Comparison of ENCODE assay signal across 16 cellular contexts in genomic region chr5:39001683-39002082, GRCh38.
DNase-seq lines count a peak whose midpoint lies in the region; ATAC-seq and TF ChIP-seq lines count a peak whose summit lies in the region.
"Had no signal": no experiment of that assay in that cellular context is flagged by ENCODE, and none has a peak within 500 bp of the region (broad histone marks: within the 10 kb centered on the region; RNA-seq: fewer than 3 reads in every experiment).

No MANE protein-coding gene starts in this region.

- ATAC-seq in natural killer cell: no peak
- ATAC-seq in natural killer cell treated with Interleukin-12 subunit alpha and Interleukin-12 subunit beta and Interleukin-15 and Interleukin-18, amount 100 ng/mL, for 72 hours: no peak
- peak; percentile 37 for ATAC-seq in activated T-helper 17 cell treated with anti-CD3 and anti-CD28 coated beads, Interleukin-2, amount 50 U/mL, for 72 hours (replicated peaks)
- ATAC-seq in naive thymus-derived CD4-positive, alpha-beta T cell: no peak

- H3K27ac Mint-ChIP-seq in natural killer cell: peak overlapping the region; percentile 27 to 37
- H3K27ac Mint-ChIP-seq in natural killer cell treated with Interleukin-12 subunit alpha and Interleukin-12 subunit beta and Interleukin-15 and Interleukin-18, amount 100 ng/mL, for 72 hours: peak overlapping the region in 1 of 2 donors; percentile 5
- H3K27ac Mint-ChIP-seq in activated T-helper 17 cell treated with anti-CD3 and anti-CD28 coated beads, Interleukin-2, amount 50 U/mL, for 72 hours: peak overlapping the region; percentile 1
- peak overlapping the region in 6 of 9 donors; percentile 2 to 75 (median 41) for H3K27ac Mint-ChIP-seq in naive thymus-derived CD4-positive, alpha-beta T cell

- H3K36me3 ChIP-seq in naive thymus-derived CD4-positive, alpha-beta T cell (ENCODE audit: control insufficient read depth in 2 of 3, insufficient read depth in 3 of 3, low read length in 3 of 3): peaks cover 0 to 5% (median 0%) of the 10 kb centered on the region in 3 experiments
- H3K36me3 ChIP-seq in H7 (replicated peaks; ENCODE audit: control insufficient read depth, insufficient read depth, low read length): no peaks in the 10 kb centered on the region
- H3K36me3 ChIP-seq: Peyer's patch had no signal

- peaks cover 3 to 4% of the 10 kb centered on the region in 2 donors for H3K4me1 ChIP-seq in naive thymus-derived CD4-positive, alpha-beta T cell (ENCODE audit: control insufficient read depth in 2 of 2, insufficient read depth in 2 of 2, low read length in 2 of 2)
- H3K4me1 ChIP-seq: Peyer's patch had no signal

- no peak for TF ChIP-seq CTCF in natural killer cell (IDR thresholded peaks at IDR 0.05)

- no peaks in the 10 kb centered on the region for H3K9me3 ChIP-seq in naive thymus-derived CD4-positive, alpha-beta T cell (ENCODE audit: control insufficient read depth in 2 of 3, low read length in 3 of 3)
- H3K9me3 ChIP-seq: Peyer's patch had no signal

- no peak for DNase-seq in natural killer cell
- DNase-seq in natural killer cell treated with Interleukin-12 subunit alpha and Interleukin-12 subunit beta and Interleukin-15 and Interleukin-18, amount 100 ng/mL, for 72 hours (ENCODE audit: low spot score): no peak
- no peak for DNase-seq in naive thymus-derived CD4-positive, alpha-beta T cell
- no peak for DNase-seq in A172 (ENCODE audit: low spot score)
- DNase-seq in NCI-H748 treated with DMSO at 0.1 percent for 48 hours (lab: John Stamatoyannopoulos, UW): no peak
- DNase-seq in H7: no peak
- DNase-seq: KBM-7, MM.1S, NCI-H1048, NCI-H1417 treated with DMSO at 0.1 percent for 48 hours, NCI-H187, NCI-H510A treated with DMSO at 0.1 percent for 48 hours, NCI-H82, Peyer's patch, SJCRH30 had no signal

- POLR2A ChIA-PET in naive thymus-derived CD4-positive, alpha-beta T cell (lab: Charles Lee): interaction anchor here (0.7 kb wide), 1 partner anchor 258 kb away, joined by 4 read pairs; no protein-coding TSS in a partner anchor

- H3K4me3 Mint-ChIP-seq in natural killer cell: no peak overlapping the region
- no peak overlapping the region for H3K4me3 Mint-ChIP-seq in natural killer cell treated with Interleukin-12 subunit alpha and Interleukin-12 subunit beta and Interleukin-15 and Interleukin-18, amount 100 ng/mL, for 72 hours
- H3K4me3 Mint-ChIP-seq in activated T-helper 17 cell treated with anti-CD3 and anti-CD28 coated beads, Interleukin-2, amount 50 U/mL, for 72 hours: no peak overlapping the region
- H3K4me3 Mint-ChIP-seq in naive thymus-derived CD4-positive, alpha-beta T cell: no peak overlapping the region

- H3K9me3 Mint-ChIP-seq in natural killer cell: no peaks in the 10 kb centered on the region
- no peaks in the 10 kb centered on the region for H3K9me3 Mint-ChIP-seq in natural killer cell treated with Interleukin-12 subunit alpha and Interleukin-12 subunit beta and Interleukin-15 and Interleukin-18, amount 100 ng/mL, for 72 hours
- H3K9me3 Mint-ChIP-seq in activated T-helper 17 cell treated with anti-CD3 and anti-CD28 coated beads, Interleukin-2, amount 50 U/mL, for 72 hours: peaks cover 3% of the 10 kb centered on the region
- H3K9me3 Mint-ChIP-seq in naive thymus-derived CD4-positive, alpha-beta T cell: peaks cover 0 to 6% (median 0%) of the 10 kb centered on the region in 11 donors

- H3K27me3 Mint-ChIP-seq in natural killer cell (ENCODE audit: low read depth in 2 of 2): no peaks in the 10 kb centered on the region
- H3K27me3 Mint-ChIP-seq in natural killer cell treated with Interleukin-12 subunit alpha and Interleukin-12 subunit beta and Interleukin-15 and Interleukin-18, amount 100 ng/mL, for 72 hours: no peaks in the 10 kb centered on the region
- H3K27me3 Mint-ChIP-seq in activated T-helper 17 cell treated with anti-CD3 and anti-CD28 coated beads, Interleukin-2, amount 50 U/mL, for 72 hours: no peaks in the 10 kb centered on the region
- H3K27me3 Mint-ChIP-seq in naive thymus-derived CD4-positive, alpha-beta T cell: no peaks in the 10 kb centered on the region

- peaks cover 53 to 57% of the 10 kb centered on the region in 2 donors for H3K4me1 Mint-ChIP-seq in natural killer cell
- peaks cover 29 to 46% of the 10 kb centered on the region in 2 donors for H3K4me1 Mint-ChIP-seq in natural killer cell treated with Interleukin-12 subunit alpha and Interleukin-12 subunit beta and Interleukin-15 and Interleukin-18, amount 100 ng/mL, for 72 hours (ENCODE audit: low read depth in 2 of 2)
- peaks cover 29% of the 10 kb centered on the region for H3K4me1 Mint-ChIP-seq in activated T-helper 17 cell treated with anti-CD3 and anti-CD28 coated beads, Interleukin-2, amount 50 U/mL, for 72 hours
- peaks cover 22 to 80% (median 69%) of the 10 kb centered on the region in 7 donors for H3K4me1 Mint-ChIP-seq in naive thymus-derived CD4-positive, alpha-beta T cell

- no peaks in the 10 kb centered on the region for H3K36me3 Mint-ChIP-seq in natural killer cell
- H3K36me3 Mint-ChIP-seq in natural killer cell treated with Interleukin-12 subunit alpha and Interleukin-12 subunit beta and Interleukin-15 and Interleukin-18, amount 100 ng/mL, for 72 hours: peaks cover 14% of the 10 kb centered on the region
- H3K36me3 Mint-ChIP-seq in activated T-helper 17 cell treated with anti-CD3 and anti-CD28 coated beads, Interleukin-2, amount 50 U/mL, for 72 hours (ENCODE audit: low read depth): peaks cover 73% of the 10 kb centered on the region
- H3K36me3 Mint-ChIP-seq in naive thymus-derived CD4-positive, alpha-beta T cell: peaks cover 8 to 42% (median 40%) of the 10 kb centered on the region in 5 donors

- intact Hi-C loops in natural killer cell (cut with micrococcal nuclease): no loop called here
- intact Hi-C loops in naive thymus-derived CD4-positive, alpha-beta T cell (cut with micrococcal nuclease): loop anchor here in 1 of 2 donors (10.0 kb wide), 1 partner anchor 283 kb away; no protein-coding TSS in a partner anchor

- no peaks in the 10 kb centered on the region for H3K27me3 ChIP-seq in naive thymus-derived CD4-positive, alpha-beta T cell (ENCODE audit: control insufficient read depth in 2 of 2, insufficient read depth in 2 of 2, low read length in 2 of 2)
- no peaks in the 10 kb centered on the region for H3K27me3 ChIP-seq in H7 (ENCODE audit: control insufficient read depth, insufficient read depth, low read length)
- H3K27me3 ChIP-seq: Peyer's patch, SJCRH30 had no signal

- CTCF ChIA-PET in naive thymus-derived CD4-positive, alpha-beta T cell (lab: Charles Lee): no interaction called here

- no peak overlapping the region for H3K27ac ChIP-seq in naive thymus-derived CD4-positive, alpha-beta T cell (ENCODE audit: low read depth, low read length)
- H3K27ac ChIP-seq: Peyer's patch, SJCRH30 had no signal

- H3K4me3 ChIP-seq in naive thymus-derived CD4-positive, alpha-beta T cell (ENCODE audit: low read length): no peak overlapping the region
- H3K4me3 ChIP-seq in H7 (ENCODE audit: insufficient read depth, low read depth, low read length): no peak overlapping the region
- H3K4me3 ChIP-seq: Peyer's patch, SJCRH30 had no signal
